In genomic region chr4:95431678-95432077, GRCh38 we compare ENCODE assay signal across 28 cellular contexts.
"Had no signal": no experiment of that assay in that cellular context is flagged by ENCODE, and none has a peak within 500 bp of the region (broad histone marks: within the 10 kb centered on the region; RNA-seq: fewer than 3 reads in every experiment).

No MANE protein-coding gene starts in this region.

- ATAC-seq: activated naive CD4-positive, alpha-beta T cell treated with anti-CD3 and anti-CD28 coated beads, Interleukin-2, amount 50 U/mL, for 72 hours; activated naive CD8-positive, alpha-beta T cell treated with anti-CD3 and anti-CD28 coated beads, Interleukin-2, amount 50 U/mL, for 24 hours; activated T-cell treated with anti-CD3 and anti-CD28 coated beads, Interleukin-2, amount 50 U/mL, for 4 hours; T-helper 17 cell; WTC11 had no signal

- H3K9me3 Mint-ChIP-seq: activated CD4-positive, alpha-beta T cell treated with anti-CD3 and anti-CD28 coated beads, Interleukin-2, amount 10 ng/mL, durations not matched to agents 24 days and 14 days; activated naive CD4-positive, alpha-beta T cell treated with anti-CD3 and anti-CD28 coated beads, Interleukin-2, amount 50 U/mL, for 72 hours; activated naive CD8-positive, alpha-beta T cell treated with anti-CD3 and anti-CD28 coated beads, Interleukin-2, amount 50 U/mL, for 24 hours; activated T-cell treated with anti-CD3 and anti-CD28 coated beads, Interleukin-2, amount 50 U/mL, for 4 hours; WTC11 had no signal

- H3K36me3 ChIP-seq: MG63, Peyer's patch, SJCRH30 had no signal

- H3K27me3 Mint-ChIP-seq: activated CD4-positive, alpha-beta T cell treated with anti-CD3 and anti-CD28 coated beads, Interleukin-2, amount 10 ng/mL, durations not matched to agents 24 days and 14 days; activated naive CD8-positive, alpha-beta T cell treated with anti-CD3 and anti-CD28 coated beads, Interleukin-2, amount 50 U/mL, for 24 hours; T-helper 17 cell had no signal

- H3K27ac Mint-ChIP-seq: activated CD4-positive, alpha-beta T cell treated with anti-CD3 and anti-CD28 coated beads, Interleukin-2, amount 10 ng/mL, durations not matched to agents 24 days and 14 days; activated naive CD4-positive, alpha-beta T cell treated with anti-CD3 and anti-CD28 coated beads, Interleukin-2, amount 50 U/mL, for 72 hours; activated naive CD8-positive, alpha-beta T cell treated with anti-CD3 and anti-CD28 coated beads, Interleukin-2, amount 50 U/mL, for 24 hours; T-helper 17 cell; WTC11 had no signal

- H3K27me3 ChIP-seq: MG63, Peyer's patch, SJCRH30 had no signal

- H3K4me3 ChIP-seq: coronary artery, MG63, Peyer's patch, SJCRH30 had no signal

- DNase-seq: activated CD4-positive, alpha-beta T cell treated with anti-CD3 and anti-CD28 coated beads for 1 hour; activated CD4-positive, alpha-beta T cell treated with anti-CD3 and anti-CD28 coated beads, Interleukin-2, amount 10 ng/mL, durations not matched to agents 24 days and 14 days; activated CD4-positive, alpha-beta T cell treated with anti-CD3 and anti-CD28 coated beads, Interleukin-2, amount 50 U/mL, for 48 hours; activated CD8-positive, alpha-beta memory T cell treated with anti-CD3 and anti-CD28 coated beads for 24 hours; activated effector memory CD4-positive, alpha-beta T cell treated with anti-CD3 and anti-CD28 coated beads, Interleukin-2, amount 50 U/mL, for 16 hours; activated naive CD4-positive, alpha-beta T cell treated with Interleukin-2 at 50 U/mL for 16 hours; activated naive CD8-positive, alpha-beta T cell treated with anti-CD3 and anti-CD28 coated beads, Interleukin-2, amount 50 U/mL, for 24 hours; activated T-cell treated with anti-CD3 and anti-CD28 coated beads, Interleukin-2, amount 50 U/mL, for 4 hours; amniotic stem cell; cerebellar nuclear complex; MG63; MV-4-11; NCI-H1092 treated with DMSO at 0.1 percent for 48 hours; NCI-H1417 treated with DMSO at 0.1 percent for 48 hours; NCI-H1694; NCI-H2029; NCI-H2107; NCI-H226; NCI-H526; Peyer's patch; Right ventricle myocardium superior; SJCRH30; T-helper 17 cell; T-helper 9 cell had no signal

- H3K4me1 Mint-ChIP-seq: activated CD4-positive, alpha-beta T cell treated with anti-CD3 and anti-CD28 coated beads, Interleukin-2, amount 10 ng/mL, durations not matched to agents 24 days and 14 days; activated naive CD8-positive, alpha-beta T cell treated with anti-CD3 and anti-CD28 coated beads, Interleukin-2, amount 50 U/mL, for 24 hours had no signal

- H3K4me3 Mint-ChIP-seq: activated CD4-positive, alpha-beta T cell treated with anti-CD3 and anti-CD28 coated beads, Interleukin-2, amount 10 ng/mL, durations not matched to agents 24 days and 14 days; activated naive CD8-positive, alpha-beta T cell treated with anti-CD3 and anti-CD28 coated beads, Interleukin-2, amount 50 U/mL, for 24 hours; activated T-cell treated with anti-CD3 and anti-CD28 coated beads, Interleukin-2, amount 50 U/mL, for 4 hours; T-helper 17 cell; WTC11 had no signal

- H3K9me3 ChIP-seq: MG63, Peyer's patch, SJCRH30 had no signal

- H3K36me3 Mint-ChIP-seq: activated naive CD4-positive, alpha-beta T cell treated with anti-CD3 and anti-CD28 coated beads, Interleukin-2, amount 50 U/mL, for 72 hours; WTC11 had no signal

- H3K27ac ChIP-seq: coronary artery, Peyer's patch, RWPE1, SJCRH30 had no signal

- H3K4me1 ChIP-seq: Peyer's patch had no signal
